In genomic region chr2:44741507-44741906, GRCh38 we compare ENCODE assay signal across 17 cellular contexts.
"Had no signal": no experiment of that assay in that cellular context is flagged by ENCODE, and none has a peak within 500 bp of the region (broad histone marks: within the 10 kb centered on the region; RNA-seq: fewer than 3 reads in every experiment).

No MANE protein-coding gene starts in this region.

- H3K27me3 ChIP-seq: dorsolateral prefrontal cortex, esophagus muscularis mucosa had no signal

- H3K27ac Mint-ChIP-seq: activated B cell treated with CpG ODN at 0.5 μM for 24 hours; activated CD4-positive, alpha-beta T cell treated with anti-CD3 and anti-CD28 coated beads, Interleukin-2, amount 10 ng/mL, durations not matched to agents 7 days and 5 days; activated naive CD4-positive, alpha-beta T cell treated with anti-CD3 and anti-CD28 coated beads, Interleukin-2, amount 50 U/mL, for 24 hours; stimulated activated naive CD8-positive, alpha-beta T cell treated with anti-CD3 and anti-CD28 coated beads, Interleukin-15, amount 100 ng/mL, for 72 hours; T-helper 1 cell treated with Interleukin-12 subunit alpha and Interleukin-12 subunit beta and Interleukin-4 antibody, amounts not matched to agents 30 μg/mL and 1 μg/mL, for 36 hours had no signal

- H3K36me3 ChIP-seq: esophagus muscularis mucosa, thoracic aorta had no signal

- H3K4me1 Mint-ChIP-seq: activated B cell treated with CpG ODN at 0.5 μM for 24 hours; activated CD4-positive, alpha-beta T cell treated with anti-CD3 and anti-CD28 coated beads, Interleukin-2, amount 10 ng/mL, durations not matched to agents 7 days and 5 days; activated naive CD4-positive, alpha-beta T cell treated with anti-CD3 and anti-CD28 coated beads, Interleukin-2, amount 50 U/mL, for 24 hours; stimulated activated naive CD8-positive, alpha-beta T cell treated with anti-CD3 and anti-CD28 coated beads, Interleukin-15, amount 100 ng/mL, for 72 hours had no signal

- FAIRE-seq: endometrium had no signal

- DNase-seq: activated B cell treated with CpG ODN at 0.5 μM for 24 hours; activated CD4-positive, alpha-beta T cell treated with anti-CD3 and anti-CD28 coated beads, Interleukin-2, amount 10 ng/mL, durations not matched to agents 7 days and 5 days; activated effector memory CD4-positive, alpha-beta T cell treated with Interleukin-2 at 50 U/mL for 16 hours; activated T-cell treated with anti-CD3 and anti-CD28 coated beads, Interleukin-2, amount 50 U/mL, for 1 hour; dorsolateral prefrontal cortex; head of caudate nucleus; islet precursor cell; left ventricle myocardium superior; mesendoderm; stimulated activated CD4-positive, alpha-beta T cell treated with anti-CD3 and anti-CD28 coated beads, Interleukin-15, amount 100 ng/mL, for 24 hours; stimulated activated CD4-positive, alpha-beta T cell treated with anti-CD3 and anti-CD28 coated beads, Interleukin-4, amount 100 ng/mL, for 24 hours; stimulated activated naive CD8-positive, alpha-beta T cell treated with anti-CD3 and anti-CD28 coated beads, Interleukin-15, amount 100 ng/mL, for 72 hours had no signal

- H3K4me3 Mint-ChIP-seq: activated B cell treated with CpG ODN at 0.5 μM for 24 hours; activated CD4-positive, alpha-beta T cell treated with anti-CD3 and anti-CD28 coated beads, Interleukin-2, amount 10 ng/mL, durations not matched to agents 7 days and 5 days; activated naive CD4-positive, alpha-beta T cell treated with anti-CD3 and anti-CD28 coated beads, Interleukin-2, amount 50 U/mL, for 24 hours; stimulated activated naive CD8-positive, alpha-beta T cell treated with anti-CD3 and anti-CD28 coated beads, Interleukin-15, amount 100 ng/mL, for 72 hours; T-helper 1 cell treated with Interleukin-12 subunit alpha and Interleukin-12 subunit beta and Interleukin-4 antibody, amounts not matched to agents 30 μg/mL and 1 μg/mL, for 36 hours had no signal

- H3K27ac ChIP-seq: dorsolateral prefrontal cortex, esophagus muscularis mucosa, thoracic aorta had no signal

- H3K4me3 ChIP-seq: dorsolateral prefrontal cortex, esophagus muscularis mucosa, thoracic aorta had no signal

- H3K27me3 Mint-ChIP-seq: activated B cell treated with CpG ODN at 0.5 μM for 24 hours; activated CD4-positive, alpha-beta T cell treated with anti-CD3 and anti-CD28 coated beads, Interleukin-2, amount 10 ng/mL, durations not matched to agents 7 days and 5 days; activated naive CD4-positive, alpha-beta T cell treated with anti-CD3 and anti-CD28 coated beads, Interleukin-2, amount 50 U/mL, for 24 hours; stimulated activated naive CD8-positive, alpha-beta T cell treated with anti-CD3 and anti-CD28 coated beads, Interleukin-15, amount 100 ng/mL, for 72 hours had no signal
